ENCODE assay signal across 38 cellular contexts in genomic region chr14:94031880-94032279, GRCh38. TPM values are rescaled to one million over a fixed set of nuclear protein-coding genes. Genes with fewer than 3 reads are reported as not detected.
"Had no signal": no experiment of that assay in that cellular context is flagged by ENCODE, and none has a peak within 500 bp of the region (broad histone marks: within the 10 kb centered on the region; RNA-seq: fewer than 3 reads in every experiment).

No MANE protein-coding gene starts in this region.

- FAIRE-seq: RCC 7860 had no signal

- H3K9ac ChIP-seq: KMS-11 had no signal

- H3K4me3 ChIP-seq: adrenal gland, PC-9 had no signal

- H3K9me3 ChIP-seq: adrenal gland had no signal

- H3K27me3 ChIP-seq: adrenal gland had no signal

- DNase-seq: activated B cell treated with CpG ODN at 0.5 μM for 24 hours; activated CD4-positive, alpha-beta memory T cell treated with anti-CD3 and anti-CD28 coated beads for 36 hours; activated CD4-positive, alpha-beta T cell treated with anti-CD3 and anti-CD28 coated beads for 4 hours; activated CD4-positive, alpha-beta T cell treated with anti-CD3 and anti-CD28 coated beads, Interleukin-2, amount 50 U/mL, for 1 hour; activated CD4-positive, CD25-positive, alpha-beta regulatory T cell treated with anti-CD3 and anti-CD28 coated beads, Interleukin-2, amount 50 U/mL, for 72 hours; activated CD8-positive, alpha-beta memory T cell treated with anti-CD3 and anti-CD28 coated beads, Interleukin-2, amount 50 U/mL, for 4 hours; activated gamma-delta T cell treated with Interleukin-2 at 50 U/mL for 16 hours; activated naive CD4-positive, alpha-beta T cell treated with anti-CD3 and anti-CD28 coated beads for 36 hours; activated T-cell treated with anti-CD3 and anti-CD28 coated beads for 4 hours; activated T-cell treated with anti-CD3 and anti-CD28 coated beads, Interleukin-2, amount 50 U/mL, for 4 hours; adrenal gland; cerebellar nuclear complex; NCI-H1092 treated with DMSO at 0.1 percent for 48 hours; NCI-H146; NCI-H187 treated with DMSO at 0.1 percent for 48 hours; NCI-H2081; NCI-H2171 treated with DMSO at 0.1 percent for 48 hours; NCI-H345; NCI-H524 treated with DMSO at 0.1 percent for 48 hours; NCI-H748 treated with DMSO at 0.1 percent for 48 hours; NK-92 treated with Interleukin-12 subunit alpha and Interleukin-12 subunit beta, amount 100 ng/mL, for 24 hours; PC-9; SIG-M5; T-helper 1 cell; T-helper 2 cell; T-helper 9 cell had no signal

- H3K27ac ChIP-seq: adrenal gland, KMS-11, PC-9, RWPE1, VCaP had no signal

- H3K36me3 ChIP-seq: adrenal gland had no signal

- ATAC-seq: activated naive CD4-positive, alpha-beta T cell treated with anti-CD3 and anti-CD28 coated beads, Interleukin-2, amount 50 U/mL, for 72 hours; activated T-cell treated with anti-CD3 and anti-CD28 coated beads, Interleukin-2, amount 50 U/mL, for 4 hours; Right ventricle myocardium inferior; SK-N-SH treated with all-trans-retinoic acid at 6 μM for 48 hours had no signal

RNA-seq across cellular contexts. Expression of gene OTUB2, which starts 5.7 kb away (rescaled TPM):
- total RNA-seq: activated B cell treated with CpG ODN at 0.5 μM for 24 hours had no signal

RNA-seq across cellular contexts. Expression of gene CCDC197, which starts 34.8 kb away (rescaled TPM):
- total RNA-seq: activated B cell treated with CpG ODN at 0.5 μM for 24 hours; activated naive CD4-positive, alpha-beta T cell treated with anti-CD3 and anti-CD28 coated beads for 36 hours; adrenal gland; bronchial epithelial cell; LHCN-M2; M059J; NCI-H460; PC-9; SK-MEL-5 had no signal
- polyA plus RNA-seq: adrenal gland had no signal

RNA-seq across cellular contexts. Expression of gene ASB2, which starts 55.5 kb away (rescaled TPM):
- total RNA-seq: M059J, NCI-H460, PC-9 had no signal
